ENCODE assay signal across 24 cellular contexts in genomic region chr17:70307430-70307829, GRCh38.
A peak's percentile ranks its signal among the peaks of the same experiment; 100 is the strongest.
DNase-seq lines count a peak whose midpoint lies in the region; ATAC-seq, FAIRE-seq and TF ChIP-seq lines count a peak whose summit lies in the region.
"Had no signal": no experiment of that assay in that cellular context is flagged by ENCODE, and none has a peak within 500 bp of the region (broad histone marks: within the 10 kb centered on the region; RNA-seq: fewer than 3 reads in every experiment).

No MANE protein-coding gene starts in this region.

- H3K36me3 ChIP-seq in IMR-90 (ENCODE audit: control insufficient read depth, insufficient read depth, low read length) (no peaks in the 10 kb centered on the region), GM12878 (ENCODE audit: control insufficient read depth in 2 of 2, insufficient read depth in 2 of 2, low read length in 1 of 2) (no peaks in the 10 kb centered on the region)
- H3K36me3 ChIP-seq: esophagus muscularis mucosa, left lung, WERI-Rb-1 had no signal

- H2AFZ ChIP-seq in IMR-90 (replicated peaks; ENCODE audit: low read length, poor library complexity) (peak overlapping the region; percentile 60), GM12878 (ENCODE audit: control insufficient read depth, low read depth, low read length) (no peak overlapping the region)
- H2AFZ ChIP-seq: PC-9 had no signal

- H3K9me3 Mint-ChIP-seq in nephron (no peaks in the 10 kb centered on the region), chondrocyte (ENCODE audit: low read depth) (peaks cover 5% of the 10 kb centered on the region)

- no peak overlapping the region for H3K27ac ChIP-seq in IMR-90 (ENCODE audit: insufficient read depth, low read length)
- no peak overlapping the region for H3K27ac ChIP-seq in GM12878 (ENCODE audit: control insufficient read depth, insufficient read depth)
- H3K27ac ChIP-seq: esophagus muscularis mucosa, KMS-11, left lung, PC-9, WERI-Rb-1 had no signal

- in situ Hi-C loops in IMR-90 (cut with MboI; ENCODE audit: low sequenced_read_pairs) (no loop called here), GM12878 (cut with MboI) (no loop called here)

- H3K4me2 ChIP-seq in IMR-90 (ENCODE audit: low read depth, low read length), result peak overlapping the region; percentile 36; the same call in 1 of the 2 replicates
- no peak overlapping the region for H3K4me2 ChIP-seq in GM12878 (ENCODE audit: control insufficient read depth, insufficient read depth)
- H3K4me2 ChIP-seq: KMS-11, PC-9 had no signal

- intact Hi-C loops in IMR-90 (cut with micrococcal nuclease), result no loop called here
- intact Hi-C loops in GM12878 (cut with micrococcal nuclease; ENCODE audit: unreplicated experiment), result no loop called here

- H2BK20ac ChIP-seq in IMR-90 (ENCODE audit: low read depth, low read length), result 0 out of 2 replicates have a peak overlapping the region, but pooled peaks have one; percentile 86

- H3K36me3 Mint-ChIP-seq in nephron (ENCODE audit: low read depth) (no peaks in the 10 kb centered on the region), chondrocyte (ENCODE audit: low read depth) (no peaks in the 10 kb centered on the region)

- peak overlapping the region in 1 of 2 experiments; percentile 74; a peak in 1 of 4 replicates for H4K8ac ChIP-seq in IMR-90 (ENCODE audit: low read depth in 2 of 2, low read length in 2 of 2)

- TF ChIP-seq RAD21 in IMR-90 (IDR thresholded peaks at IDR 0.05; ENCODE audit: low read length) (no peak), GM12878 (IDR thresholded peaks at IDR 0.05; ENCODE audit: insufficient read depth, low read depth, low read length) (no peak)

- H3K27me3 ChIP-seq in IMR-90 (ENCODE audit: control insufficient read depth, insufficient read depth, low read length) (no peaks in the 10 kb centered on the region), GM12878 (replicated peaks in 1 of 2; ENCODE audit: control insufficient read depth in 2 of 2, insufficient read depth in 2 of 2, low read length in 1 of 2) (no peaks in the 10 kb centered on the region)
- H3K27me3 ChIP-seq: esophagus muscularis mucosa, left lung had no signal

- no peaks in the 10 kb centered on the region for H4K20me1 ChIP-seq in IMR-90 (ENCODE audit: insufficient read depth, low read length)
- H4K20me1 ChIP-seq in GM12878 (ENCODE audit: control insufficient read depth, insufficient read depth), result no peaks in the 10 kb centered on the region

- RAD21 ChIA-PET in GM12878 (lab: Charles Lee; ENCODE audit: unreplicated experiment), result interaction anchor here (2.2 to 2.9 kb wide), 2 partner anchors 8 to 45 kb away, joined by 9 to 25 read pairs; no protein-coding TSS in a partner anchor

- no peak for TF ChIP-seq POLR2A in IMR-90 (IDR thresholded peaks at IDR 0.05; ENCODE audit: low read depth, low read length)
- TF ChIP-seq POLR2A in GM12878 (IDR thresholded peaks at IDR 0.05; ENCODE audit: low read depth, low read length), result no peak

- POLR2A ChIA-PET in IMR-90 (lab: Charles Lee; ENCODE audit: unreplicated experiment), result no interaction called here
- POLR2A ChIA-PET in GM12878 (lab: Charles Lee), result no interaction called here

- H3K4ac ChIP-seq in IMR-90 (ENCODE audit: low read depth, low read length), result peak overlapping the region; percentile 71; the same call in 1 of the 2 replicates

- H4K91ac ChIP-seq in IMR-90 (ENCODE audit: insufficient read depth, low read depth, low read length), result 0 out of 2 replicates have a peak overlapping the region, but pooled peaks have one; percentile 11

- no peak for FAIRE-seq in GM12878 (lab: Jason Lieb, UNC)
- FAIRE-seq in urothelium cell line (lab: Jason Lieb, UNC), result no peak

- H3K27ac Mint-ChIP-seq in nephron (peak overlapping the region in 2 of 3 experiments; percentile 10 to 70), chondrocyte (ENCODE audit: unreplicated experiment) (no peak overlapping the region)
- H3K27ac Mint-ChIP-seq: T-helper 17 cell had no signal

- CTCF ChIA-PET in IMR-90 (lab: Yijun Ruan, JAX) (no interaction called here), GM12878 (lab: Yijun Ruan, JAX) (no interaction called here)

- peak overlapping the region; percentile 52; the same call in 1 of the 2 replicates for H2BK120ac ChIP-seq in IMR-90 (ENCODE audit: low read depth, low read length)

- 0 out of 2 replicates have a peak, but pooled peaks cover 3% of the 10 kb centered on the region for H3K9me1 ChIP-seq in IMR-90 (ENCODE audit: insufficient read depth, low read length)

- WGBS in IMR-90 (ENCODE audit: extremely low coverage in 2 of 2, insufficient read length in 1 of 2), 2 experiments, result no CpG with 5 or more reads among the region's 3 CpGs
- 33% methylated on average over 3 of the region's 3 CpGs for WGBS in GM12878 (ENCODE audit: insufficient coverage, insufficient replicate concordance, low lambda C conversion rate, missing lambda C conversion rate)

- no peak overlapping the region for H3K9ac ChIP-seq in IMR-90 (ENCODE audit: low read depth, low read length)
- H3K9ac ChIP-seq in GM12878 (ENCODE audit: control insufficient read depth, insufficient read depth, low read length), result no peak overlapping the region
- H3K9ac ChIP-seq: KMS-11 had no signal

- no peaks in the 10 kb centered on the region for H3K9me3 ChIP-seq in IMR-90 (ENCODE audit: control insufficient read depth, insufficient read depth, low read length)
- H3K9me3 ChIP-seq in GM12878 (replicated peaks; ENCODE audit: control insufficient read depth, insufficient read depth, low read length), result no peaks in the 10 kb centered on the region
- H3K9me3 ChIP-seq: esophagus muscularis mucosa, left lung had no signal

- H2AK5ac ChIP-seq in IMR-90 (ENCODE audit: low read depth, low read length), result no peak overlapping the region

- DNase-seq in AG10803 (ENCODE audit: low read depth) (peak; percentile 63), IMR-90 (peak; percentile 77), GM12878 (ENCODE audit: low read depth, low spot score) (no peak), occipital lobe (lab: John Stamatoyannopoulos, UW) (no peak), chondrocyte (ENCODE audit: low spot score) (no peak), urothelium cell line (ENCODE audit: low spot score) (no peak), nucleus accumbens (lab: John Stamatoyannopoulos, UW) (no peak)
- DNase-seq: activated CD4-positive, alpha-beta T cell treated with anti-CD3 and anti-CD28 coated beads, Interleukin-2, amount 50 U/mL, for 1 hour; activated effector memory CD4-positive, alpha-beta T cell treated with anti-CD3 and anti-CD28 coated beads, Interleukin-2, amount 50 U/mL, for 16 hours; effector memory CD4-positive, alpha-beta T cell; GDM1; H7; left lung; NCI-H2029; NCI-H345; PC-9; stimulated activated CD4-positive, alpha-beta T cell treated with anti-CD3 and anti-CD28 coated beads, Interleukin-15, amount 100 ng/mL, for 24 hours; T-helper 17 cell; WERI-Rb-1 had no signal

- TF ChIP-seq EP300 in GM12878 (IDR thresholded peaks at IDR 0.05; ENCODE audit: borderline replicate concordance in 1 of 2, control insufficient read depth in 1 of 2, low read depth in 2 of 2, low read length in 2 of 2), result no peak

- no TSS peak for BruUV-seq in IMR-90 (replicated peaks; lab: Mats Ljungman, UMichigan)
- BruUV-seq in GM12878 (replicated peaks; lab: Mats Ljungman, UMichigan), result no TSS peak

- H3K79me2 ChIP-seq in GM12878 (ENCODE audit: control insufficient read depth, insufficient read depth, low read length), result no peaks in the 10 kb centered on the region

- H2BK5ac ChIP-seq in IMR-90 (ENCODE audit: low read depth, low read length, poor library complexity, severe bottlenecking), result no peak overlapping the region

- H3K4me3 ChIP-seq in AG10803 (ENCODE audit: low read length) (no peak overlapping the region), IMR-90 (ENCODE audit: insufficient read depth, low read depth, low read length) (no peak overlapping the region), GM12878 (no peak overlapping the region)
- H3K4me3 ChIP-seq: esophagus muscularis mucosa, left lung, PC-9 had no signal

- SMC1A ChIA-PET in GM12878 (lab: Charles Lee; ENCODE audit: uncharacterized antibody, unreplicated experiment), result interaction anchor here (2.0 kb wide), 1 partner anchor 9 kb away, joined by 7 read pairs; no protein-coding TSS in a partner anchor

- no peak overlapping the region for H2AK9ac ChIP-seq in IMR-90 (replicated peaks; ENCODE audit: low read depth, low read length, poor library complexity)

- TF ChIP-seq CTCF in AG10803 (conservative IDR thresholded peaks at IDR 0.05; ENCODE audit: low read length) (no peak), IMR-90 (conservative IDR thresholded peaks at IDR 0.05; ENCODE audit: low read depth, low read length) (no peak), GM12878 (IDR thresholded peaks at IDR 0.05 in 2 of 3, conservative IDR thresholded peaks at IDR 0.05 in 1 of 3; ENCODE audit: control insufficient read depth in 2 of 3, extremely low read depth in 1 of 3, insufficient read depth in 1 of 3, low read depth in 3 of 3, low read length in 3 of 3) (no peak), nephron (IDR thresholded peaks at IDR 0.05; ENCODE audit: unreplicated experiment in 3 of 3) (no peak), chondrocyte (IDR thresholded peaks at IDR 0.05) (no peak)

- no peaks in the 10 kb centered on the region for H3K79me1 ChIP-seq in IMR-90 (ENCODE audit: low read depth in 1 of 2, low read length in 2 of 2)

- no peak overlapping the region for H3K4me3 Mint-ChIP-seq in nephron
- no peak overlapping the region for H3K4me3 Mint-ChIP-seq in chondrocyte (ENCODE audit: unreplicated experiment)
- H3K4me3 Mint-ChIP-seq: neural crest cell, T-helper 17 cell had no signal

- peak overlapping the region; percentile 80; the same call in 1 of the 3 replicates for H2BK15ac ChIP-seq in IMR-90 (ENCODE audit: low read depth, low read length)

- peaks cover 8% of the 10 kb centered on the region; the same call in 1 of the 2 replicates for H3K4me1 ChIP-seq in IMR-90 (ENCODE audit: control insufficient read depth, insufficient read depth, low read length)
- no peaks in the 10 kb centered on the region for H3K4me1 ChIP-seq in GM12878 (ENCODE audit: control insufficient read depth, insufficient read depth, low read length)
- H3K4me1 ChIP-seq: esophagus muscularis mucosa, left lung had no signal

- no peak overlapping the region for H3K23ac ChIP-seq in IMR-90 (ENCODE audit: low read depth, low read length)

- no peak overlapping the region for H3K56ac ChIP-seq in IMR-90 (ENCODE audit: extremely low read depth, insufficient read depth, low read length)

- peak overlapping the region; percentile 87 for H3K14ac ChIP-seq in IMR-90 (replicated peaks; ENCODE audit: low read depth, low read length)

- H3K27me3 Mint-ChIP-seq in nephron (ENCODE audit: low read depth) (peaks cover 4% of the 10 kb centered on the region), chondrocyte (ENCODE audit: low read depth) (peaks cover 9% of the 10 kb centered on the region)
- H3K27me3 Mint-ChIP-seq: T-helper 17 cell had no signal

- H4K5ac ChIP-seq in IMR-90 (ENCODE audit: low read depth, low read length), result no peak overlapping the region

- H3K4me1 Mint-ChIP-seq in nephron (peaks cover 14% of the 10 kb centered on the region), chondrocyte (ENCODE audit: low read depth) (no peaks in the 10 kb centered on the region)
- H3K4me1 Mint-ChIP-seq: neural crest cell, T-helper 17 cell had no signal

- ATAC-seq in IMR-90 (ENCODE audit: low read depth), result peak; percentile 100
- no peak for ATAC-seq in GM12878
- ATAC-seq: left lung, right cardiac atrium, T-helper 17 cell had no signal

- no peak overlapping the region; the same call in 1 of the 2 replicates for H3K18ac ChIP-seq in IMR-90 (ENCODE audit: low read depth, low read length)

- dilution Hi-C loops in IMR-90 (cut with HindIII; ENCODE audit: low sequenced_read_pairs, unreplicated experiment), result no loop called here

Comparison
In these comparisons a context has a peak if more than half of its experiments do, and no peak if none do; other contexts are left out.
1. DNase-seq: peak in AG10803 (single experiment) and IMR-90 (single experiment); none in GM12878 (single experiment), occipital lobe (single experiment), chondrocyte (single experiment), urothelium cell line (single experiment) and nucleus accumbens (0 of 56).